Comparison of ENCODE assay signal across 20 cellular contexts in the genomic region with DNA sequence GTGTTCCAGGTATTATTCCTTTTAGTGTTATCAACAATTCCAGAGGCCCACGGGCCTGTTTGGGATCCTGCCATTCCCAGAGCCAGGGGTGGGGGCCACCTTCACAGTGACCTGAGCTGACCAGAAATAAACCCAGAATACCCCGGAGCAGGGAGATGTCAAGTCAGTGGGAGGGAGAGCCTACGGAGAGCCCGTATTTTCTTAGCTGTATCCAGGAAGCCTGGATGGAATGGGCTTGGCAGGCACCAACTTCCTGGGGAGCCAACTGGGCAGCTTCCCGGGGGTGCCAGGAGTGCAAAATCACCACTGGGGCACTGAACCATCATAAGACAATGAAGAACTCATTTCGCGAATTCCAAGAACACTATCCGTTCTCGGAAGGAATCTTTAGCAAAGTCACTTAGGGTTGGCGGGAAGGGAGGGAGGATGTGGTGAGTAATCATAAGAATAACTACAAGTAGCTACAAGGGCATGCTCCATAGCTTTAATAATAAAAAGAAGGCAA. TPM values are rescaled to one million over a fixed set of nuclear protein-coding genes. Genes with fewer than 3 reads are reported as not detected.
DNase-seq lines count a peak whose midpoint lies in the region; ATAC-seq, FAIRE-seq and TF ChIP-seq lines count a peak whose summit lies in the region.
"Had no signal": no experiment of that assay in that cellular context is flagged by ENCODE, and none has a peak within 500 bp of the region (broad histone marks: within the 10 kb centered on the region; RNA-seq: fewer than 3 reads in every experiment).

No MANE protein-coding gene starts in this region.

- no peaks in the 10 kb centered on the region for H3K79me2 ChIP-seq in astrocyte (ENCODE audit: insufficient read depth, low read length)

- ATAC-seq in esophagus mucosa: peak; percentile 67
- ATAC-seq in lung (ENCODE audit: insufficient read depth, low FRiP score): peak; percentile 19
- ATAC-seq in activated T-cell treated with anti-CD3 and anti-CD28 coated beads, Interleukin-2, amount 50 U/mL, for 4 hours: no peak
- ATAC-seq in naive thymus-derived CD8-positive, alpha-beta T cell: no peak
- ATAC-seq: left colon had no signal

- POLR2A ChIA-PET in naive thymus-derived CD8-positive, alpha-beta T cell (lab: Charles Lee): no interaction called here

- H3K27ac Mint-ChIP-seq in astrocyte (ENCODE audit: unreplicated experiment): no peak overlapping the region
- no peak overlapping the region for H3K27ac Mint-ChIP-seq in naive thymus-derived CD8-positive, alpha-beta T cell
- H3K27ac Mint-ChIP-seq: neural progenitor cell; T-helper 1 cell treated with Interleukin-12 subunit alpha and Interleukin-12 subunit beta and Interleukin-4 antibody, amounts not matched to agents 30 μg/mL and 1 μg/mL, for 36 hours had no signal

- H3K36me3 ChIP-seq in astrocyte (ENCODE audit: insufficient read depth, low read length): no peaks in the 10 kb centered on the region
- no peaks in the 10 kb centered on the region for H3K36me3 ChIP-seq in lung (ENCODE audit: control insufficient read depth in 2 of 2, insufficient read depth in 2 of 2, low read length in 2 of 2)
- H3K36me3 ChIP-seq: neural progenitor cell, transverse colon had no signal

- H3K27me3 Mint-ChIP-seq in astrocyte (ENCODE audit: low read depth, unreplicated experiment): no peaks in the 10 kb centered on the region
- peaks cover 16% of the 10 kb centered on the region for H3K27me3 Mint-ChIP-seq in activated T-cell treated with anti-CD3 and anti-CD28 coated beads, Interleukin-2, amount 50 U/mL, for 4 hours (ENCODE audit: low read depth)
- peaks cover 12 to 26% (median 21%) of the 10 kb centered on the region in 5 donors for H3K27me3 Mint-ChIP-seq in naive thymus-derived CD8-positive, alpha-beta T cell

- TF ChIP-seq CTCF in astrocyte (IDR thresholded peaks at IDR 0.05; ENCODE audit: insufficient read depth, low read depth, low read length) (no peak), lung (IDR thresholded peaks at IDR 0.05; ENCODE audit: control extremely low read depth, extremely low read depth) (no peak)

- H3K36me3 Mint-ChIP-seq in astrocyte (ENCODE audit: low read depth, unreplicated experiment): no peaks in the 10 kb centered on the region
- no peaks in the 10 kb centered on the region for H3K36me3 Mint-ChIP-seq in activated T-cell treated with anti-CD3 and anti-CD28 coated beads, Interleukin-2, amount 50 U/mL, for 4 hours (ENCODE audit: insufficient read depth)
- no peaks in the 10 kb centered on the region for H3K36me3 Mint-ChIP-seq in naive thymus-derived CD8-positive, alpha-beta T cell
- H3K36me3 Mint-ChIP-seq: neural progenitor cell had no signal

- H3K27me3 ChIP-seq in astrocyte (ENCODE audit: insufficient read depth, low read length): no peaks in the 10 kb centered on the region
- no peaks in the 10 kb centered on the region for H3K27me3 ChIP-seq in lung (ENCODE audit: control insufficient read depth, insufficient read depth)
- H3K27me3 ChIP-seq: neural progenitor cell, transverse colon had no signal

- no peak overlapping the region for H3K4me3 ChIP-seq in astrocyte (ENCODE audit: insufficient read depth, low read depth, low read length)
- no peak overlapping the region for H3K4me3 ChIP-seq in lung
- H3K4me3 ChIP-seq: neural progenitor cell, transverse colon had no signal

- no peaks in the 10 kb centered on the region for H4K20me1 ChIP-seq in astrocyte (ENCODE audit: insufficient read depth, low read length)

- H3K4me1 Mint-ChIP-seq in astrocyte (ENCODE audit: low read depth, unreplicated experiment): no peaks in the 10 kb centered on the region
- no peaks in the 10 kb centered on the region for H3K4me1 Mint-ChIP-seq in activated T-cell treated with anti-CD3 and anti-CD28 coated beads, Interleukin-2, amount 50 U/mL, for 4 hours (ENCODE audit: low read depth)
- no peaks in the 10 kb centered on the region for H3K4me1 Mint-ChIP-seq in naive thymus-derived CD8-positive, alpha-beta T cell
- H3K4me1 Mint-ChIP-seq: neural progenitor cell had no signal

- DNase-seq in astrocyte (ENCODE audit: low read depth) (peak; percentile 56), lung (ENCODE audit: low spot score) (no peak), stromal cell of bone marrow (ENCODE audit: low read depth) (peak; percentile 13), GM19238 (ENCODE audit: insufficient read length, low spot score) (no peak), NCI-H510A treated with DMSO at 0.1 percent for 48 hours (lab: John Stamatoyannopoulos, UW) (no peak)
- DNase-seq in activated T-cell treated with anti-CD3 and anti-CD28 coated beads, Interleukin-2, amount 50 U/mL, for 4 hours: no peak
- DNase-seq in naive thymus-derived CD8-positive, alpha-beta T cell: no peak
- DNase-seq: activated CD4-positive, alpha-beta T cell treated with anti-CD3 and anti-CD28 coated beads for 4 hours; amniotic stem cell; DMS53; HCEC 1CT; left colon; NCI-H146; NCI-H524; transverse colon had no signal

- H3K4me2 ChIP-seq in astrocyte (ENCODE audit: low read length): peak overlapping the region; percentile 65
- H3K4me2 ChIP-seq: KMS-11, neural progenitor cell had no signal

- H3K4me3 Mint-ChIP-seq in astrocyte (ENCODE audit: unreplicated experiment): no peak overlapping the region
- no peak overlapping the region for H3K4me3 Mint-ChIP-seq in activated T-cell treated with anti-CD3 and anti-CD28 coated beads, Interleukin-2, amount 50 U/mL, for 4 hours
- H3K4me3 Mint-ChIP-seq in naive thymus-derived CD8-positive, alpha-beta T cell: no peak overlapping the region
- H3K4me3 Mint-ChIP-seq: neural progenitor cell; T-helper 1 cell treated with Interleukin-12 subunit alpha and Interleukin-12 subunit beta and Interleukin-4 antibody, amounts not matched to agents 30 μg/mL and 1 μg/mL, for 36 hours had no signal

- H3K4me1 ChIP-seq in astrocyte (ENCODE audit: insufficient read depth, low read length): peaks cover 14% of the 10 kb centered on the region
- H3K4me1 ChIP-seq in lung (ENCODE audit: control insufficient read depth in 2 of 2, insufficient read depth in 2 of 2, low read length in 2 of 2): no peaks in the 10 kb centered on the region
- H3K4me1 ChIP-seq: neural progenitor cell, transverse colon had no signal

- peaks cover 9% of the 10 kb centered on the region for H3K9me3 Mint-ChIP-seq in astrocyte (ENCODE audit: unreplicated experiment)
- peaks cover 8% of the 10 kb centered on the region for H3K9me3 Mint-ChIP-seq in activated T-cell treated with anti-CD3 and anti-CD28 coated beads, Interleukin-2, amount 50 U/mL, for 4 hours
- peaks cover 0 to 15% (median 0%) of the 10 kb centered on the region in 9 donors for H3K9me3 Mint-ChIP-seq in naive thymus-derived CD8-positive, alpha-beta T cell
- H3K9me3 Mint-ChIP-seq: T-helper 1 cell treated with Interleukin-12 subunit alpha and Interleukin-12 subunit beta and Interleukin-4 antibody, amounts not matched to agents 30 μg/mL and 1 μg/mL, for 36 hours had no signal

- 65 to 77% methylated on average over 10 of the region's 10 CpGs for WGBS in lung, 2 donors

- no peak for FAIRE-seq in astrocyte (lab: Jason Lieb, UNC)

- H3K9me3 ChIP-seq in astrocyte (ENCODE audit: insufficient read depth, low read depth, low read length): no peaks in the 10 kb centered on the region
- no peaks in the 10 kb centered on the region for H3K9me3 ChIP-seq in lung (ENCODE audit: control insufficient read depth in 2 of 2, insufficient read depth in 1 of 2, low read length in 1 of 2)
- H3K9me3 ChIP-seq: transverse colon had no signal

- H2AFZ ChIP-seq in astrocyte (ENCODE audit: low read depth, low read length): peak overlapping the region; percentile 37
- H2AFZ ChIP-seq: neural progenitor cell had no signal

- no peak overlapping the region for H3K27ac ChIP-seq in astrocyte (ENCODE audit: low read depth, low read length)
- H3K27ac ChIP-seq in lung (ENCODE audit: low read depth in 1 of 2, low read length in 1 of 2): peak overlapping the region in 1 of 2 donors; percentile 26
- H3K27ac ChIP-seq: KMS-11, neural progenitor cell, RWPE1 had no signal

- H3K9ac ChIP-seq in astrocyte (ENCODE audit: low read length): no peak overlapping the region
- H3K9ac ChIP-seq: KMS-11, neural progenitor cell had no signal

RNA-seq across cellular contexts. Expression of gene MRTFB, which starts 13.2 kb away (rescaled TPM):
- total RNA-seq in astrocyte (24.5 and 32.5 TPM in 2 replicates), esophagus mucosa (34.6 TPM), lung (10 to 100 TPM; 45.5 to 50.9 TPM)
- 10 to 100 TPM in 1 of 2 donors, 1 to 10 TPM in 1; 8.8 to 10.1 TPM for polyA plus RNA-seq in lung
- 10 to 100 TPM in 1 of 3 donors, 1 to 10 TPM in 2; 8.6 to 11.0 (median 8.9) TPM for total RNA-seq in activated T-cell treated with anti-CD3 and anti-CD28 coated beads, Interleukin-2, amount 50 U/mL, for 4 hours
- 10 to 100 TPM; 21.5 to 23.3 TPM for total RNA-seq in naive thymus-derived CD8-positive, alpha-beta T cell
- polyA plus RNA-seq in naive thymus-derived CD8-positive, alpha-beta T cell: 1 to 10 TPM; 2.5 to 6.4 (median 4.6) TPM

Comparison
In these comparisons a context has a peak if more than half of its experiments do, and no peak if none do; other contexts are left out.
1. DNase-seq: peak in astrocyte (single experiment) and stromal cell of bone marrow (single experiment); none in lung (single experiment), GM19238 (single experiment), activated T-cell treated with anti-CD3 and anti-CD28 coated beads, Interleukin-2, amount 50 U/mL, for 4 hours (single experiment), naive thymus-derived CD8-positive, alpha-beta T cell (0 of 10) and NCI-H510A treated with DMSO at 0.1 percent for 48 hours (single experiment).
2. ATAC-seq: peak in esophagus mucosa (single experiment) and lung (single experiment); none in activated T-cell treated with anti-CD3 and anti-CD28 coated beads, Interleukin-2, amount 50 U/mL, for 4 hours (0 of 2) and naive thymus-derived CD8-positive, alpha-beta T cell (0 of 2).